In the genomic region with DNA sequence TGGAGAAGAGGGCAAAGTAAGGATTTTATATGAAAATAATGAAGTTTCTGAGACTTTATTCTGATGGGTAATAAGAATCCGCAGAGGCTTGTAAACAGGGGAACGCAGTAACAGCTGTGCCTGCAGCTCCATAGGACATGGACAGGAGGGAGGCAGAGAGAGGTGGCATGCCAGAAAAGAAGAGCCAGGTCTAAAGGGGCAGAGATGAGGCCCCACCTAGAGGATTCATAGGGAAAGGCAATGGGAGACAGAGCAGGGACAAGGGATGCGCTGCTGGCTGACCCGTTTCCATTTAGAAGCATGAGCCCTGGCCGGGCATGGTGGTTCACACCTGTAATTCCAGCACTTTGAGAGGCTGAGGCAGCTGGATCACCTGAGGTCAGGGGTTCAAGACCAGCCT, we compare ENCODE assay signal across 10 cellular contexts.
DNase-seq lines count a peak whose midpoint lies in the region; ATAC-seq, FAIRE-seq and TF ChIP-seq lines count a peak whose summit lies in the region.
"Had no signal": no experiment of that assay in that cellular context is flagged by ENCODE, and none has a peak within 500 bp of the region (broad histone marks: within the 10 kb centered on the region; RNA-seq: fewer than 3 reads in every experiment).

No MANE protein-coding gene starts in this region.

- no peaks in the 10 kb centered on the region for H3K4me1 Mint-ChIP-seq in Calu3 (ENCODE audit: low read depth, unreplicated experiment)
- H3K4me1 Mint-ChIP-seq in astrocyte (ENCODE audit: low read depth, unreplicated experiment), result peaks cover 18% of the 10 kb centered on the region
- no peaks in the 10 kb centered on the region for H3K4me1 Mint-ChIP-seq in natural killer cell
- H3K4me1 Mint-ChIP-seq: memory B cell had no signal

- FAIRE-seq in astrocyte (lab: Jason Lieb, UNC), result no peak

- CTCF ChIA-PET in Calu3 (lab: Charles Lee), result interaction anchor here (0.6 kb wide), 1 partner anchor 1041 kb away, joined by 7 read pairs; no protein-coding TSS in a partner anchor

- H2AFZ ChIP-seq in astrocyte (ENCODE audit: low read depth, low read length), result no peak overlapping the region
- H2AFZ ChIP-seq: PC-9 had no signal

- H3K27ac ChIP-seq in astrocyte (ENCODE audit: low read depth, low read length) (no peak overlapping the region), colonic mucosa (no peak overlapping the region)
- H3K27ac ChIP-seq: PC-9 had no signal

- H3K4me3 Mint-ChIP-seq in Calu3 (ENCODE audit: low read depth, unreplicated experiment), result no peak overlapping the region
- H3K4me3 Mint-ChIP-seq in astrocyte (ENCODE audit: unreplicated experiment), result no peak overlapping the region
- no peak overlapping the region for H3K4me3 Mint-ChIP-seq in natural killer cell
- H3K4me3 Mint-ChIP-seq: memory B cell had no signal

- ATAC-seq in natural killer cell, result no peak
- no peak for ATAC-seq in HG03025 (IDR thresholded peaks at IDR 0.05; ENCODE audit: low FRiP score, unreplicated experiment)

- no peaks in the 10 kb centered on the region for H4K20me1 ChIP-seq in astrocyte (ENCODE audit: insufficient read depth, low read length)

- DNase-seq in Calu3, result peak; percentile 9
- DNase-seq in M059J (ENCODE audit: low read depth), result peak; percentile 59
- DNase-seq in astrocyte (ENCODE audit: low read depth), result no peak
- DNase-seq in kidney tubule cell (ENCODE audit: low spot score), result peak; percentile 15
- DNase-seq in natural killer cell, result no peak
- no peak for DNase-seq in colonic mucosa
- DNase-seq in activated naive CD4-positive, alpha-beta T cell treated with Interleukin-2 at 50 U/mL for 16 hours, result no peak
- DNase-seq: PC-9 had no signal

- H3K4me1 ChIP-seq in astrocyte (ENCODE audit: insufficient read depth, low read length), result peaks cover 12% of the 10 kb centered on the region
- no peaks in the 10 kb centered on the region for H3K4me1 ChIP-seq in colonic mucosa

- intact Hi-C loops in Calu3 (cut with micrococcal nuclease; ENCODE audit: unreplicated experiment) (no loop called here), natural killer cell (cut with micrococcal nuclease) (no loop called here), colonic mucosa (cut with DNase I) (no loop called here)

- no peak overlapping the region for H3K4me3 ChIP-seq in astrocyte (ENCODE audit: insufficient read depth, low read depth, low read length)
- no peak overlapping the region for H3K4me3 ChIP-seq in colonic mucosa
- H3K4me3 ChIP-seq: PC-9 had no signal

- no peak overlapping the region for H3K4me2 ChIP-seq in astrocyte (ENCODE audit: low read length)
- H3K4me2 ChIP-seq: PC-9 had no signal

- H3K9ac ChIP-seq in astrocyte (ENCODE audit: low read length), result no peak overlapping the region
- H3K9ac ChIP-seq in colonic mucosa (ENCODE audit: low read depth in 2 of 2, low read length in 2 of 2), result no peak overlapping the region

- H3K79me2 ChIP-seq in astrocyte (ENCODE audit: insufficient read depth, low read length), result no peaks in the 10 kb centered on the region

- TF ChIP-seq CTCF in Calu3 (IDR thresholded peaks at IDR 0.05; ENCODE audit: unreplicated experiment) (peak; percentile 27), astrocyte (IDR thresholded peaks at IDR 0.05; ENCODE audit: insufficient read depth, low read depth, low read length) (peak; percentile 24), natural killer cell (IDR thresholded peaks at IDR 0.05) (no peak), colonic mucosa (IDR thresholded peaks at IDR 0.05) (no peak)

- H3K36me3 ChIP-seq in astrocyte (ENCODE audit: insufficient read depth, low read length) (no peaks in the 10 kb centered on the region), colonic mucosa (no peaks in the 10 kb centered on the region)

- H3K9me3 Mint-ChIP-seq in Calu3 (ENCODE audit: low read depth, unreplicated experiment), result peaks cover 2% of the 10 kb centered on the region
- H3K9me3 Mint-ChIP-seq in astrocyte (ENCODE audit: unreplicated experiment), result peaks cover 16% of the 10 kb centered on the region
- H3K9me3 Mint-ChIP-seq in natural killer cell, result peaks cover 0 to 5% of the 10 kb centered on the region in 2 donors

- H3K9me3 ChIP-seq in astrocyte (ENCODE audit: insufficient read depth, low read depth, low read length) (peaks cover 6% of the 10 kb centered on the region), colonic mucosa (no peaks in the 10 kb centered on the region)

- BruUV-seq in Calu3 (replicated peaks; lab: Mats Ljungman, UMichigan), result no TSS peak

- H3K27me3 Mint-ChIP-seq in Calu3 (ENCODE audit: unreplicated experiment), result peaks cover 59% of the 10 kb centered on the region
- H3K27me3 Mint-ChIP-seq in astrocyte (ENCODE audit: low read depth, unreplicated experiment), result peaks cover 10% of the 10 kb centered on the region
- H3K27me3 Mint-ChIP-seq in natural killer cell (ENCODE audit: low read depth in 2 of 2), result peaks cover 3 to 10% of the 10 kb centered on the region in 2 donors

- no peak overlapping the region for H3K27ac Mint-ChIP-seq in Calu3 (ENCODE audit: unreplicated experiment)
- no peak overlapping the region for H3K27ac Mint-ChIP-seq in astrocyte (ENCODE audit: unreplicated experiment)
- H3K27ac Mint-ChIP-seq in natural killer cell, result no peak overlapping the region
- H3K27ac Mint-ChIP-seq: memory B cell had no signal

- H3K36me3 Mint-ChIP-seq in Calu3 (ENCODE audit: insufficient read depth, unreplicated experiment) (no peaks in the 10 kb centered on the region), astrocyte (ENCODE audit: low read depth, unreplicated experiment) (no peaks in the 10 kb centered on the region), natural killer cell (no peaks in the 10 kb centered on the region)
- H3K36me3 Mint-ChIP-seq: memory B cell had no signal

- H3K27me3 ChIP-seq in astrocyte (ENCODE audit: insufficient read depth, low read length) (no peaks in the 10 kb centered on the region), colonic mucosa (no peaks in the 10 kb centered on the region)

Comparison
In these comparisons a context has a peak if more than half of its experiments do, and no peak if none do; other contexts are left out.
1. DNase-seq: peak in Calu3 (single experiment), M059J (single experiment) and kidney tubule cell (single experiment); none in astrocyte (single experiment), natural killer cell (single experiment), colonic mucosa (single experiment) and activated naive CD4-positive, alpha-beta T cell treated with Interleukin-2 at 50 U/mL for 16 hours (single experiment).
2. CTCF ChIP-seq: peak in Calu3 (single experiment) and astrocyte (single experiment); none in natural killer cell (single experiment) and colonic mucosa (single experiment).